8 cellular contexts compared by ENCODE assay signal in the genomic region with DNA sequence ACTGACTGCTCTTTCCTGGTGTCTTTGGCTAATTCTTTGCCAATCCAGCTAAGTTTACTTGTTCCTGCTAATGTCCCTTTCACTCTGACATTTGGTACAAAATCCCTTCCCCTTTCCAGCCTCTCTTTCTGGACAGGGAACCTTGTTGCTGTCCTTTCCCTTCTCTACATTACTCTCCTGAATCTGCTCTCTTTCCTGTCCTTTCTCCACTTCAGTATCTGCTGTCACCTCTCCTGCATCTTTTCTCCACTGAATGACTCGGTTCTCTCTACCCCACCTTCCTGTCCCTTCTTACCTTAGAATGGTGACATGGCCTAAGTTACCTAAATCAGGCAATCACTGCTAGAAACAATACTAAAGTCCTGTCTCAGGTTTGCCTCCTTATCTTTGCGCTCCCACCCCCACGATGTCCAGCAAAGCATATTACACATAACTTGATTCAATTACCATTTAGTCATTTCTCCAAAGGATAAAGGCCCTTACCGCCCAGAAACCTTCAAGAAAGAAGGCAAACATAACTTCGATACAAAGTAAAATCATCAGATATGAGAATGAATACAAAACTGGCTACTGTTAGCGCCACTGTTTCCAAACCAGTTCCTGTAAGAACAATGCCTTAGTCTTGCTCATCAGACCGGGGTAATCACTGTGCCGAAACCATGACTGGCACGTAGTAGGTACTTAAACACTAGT. TPM values are rescaled to one million over a fixed set of nuclear protein-coding genes. Genes with fewer than 3 reads are reported as not detected.
A peak's percentile ranks its signal among the peaks of the same experiment; 100 is the strongest.
DNase-seq lines count a peak whose midpoint lies in the region; ATAC-seq, FAIRE-seq and TF ChIP-seq lines count a peak whose summit lies in the region.

No MANE protein-coding gene starts in this region.

- peak overlapping the region; percentile 58 to 89 for H3K4me3 ChIP-seq in right atrium auricular region
- peak overlapping the region; percentile 92 for H3K4me3 ChIP-seq in GM12878
- H3K4me3 ChIP-seq in mesenchymal stem cell (ENCODE audit: insufficient read depth in 1 of 2, low read depth in 1 of 2, low read length in 2 of 2), result peak overlapping the region; percentile 80 to 97
- peak overlapping the region; percentile 76 to 79 for H3K4me3 ChIP-seq in aorta (ENCODE audit: low read length in 2 of 2)

- H3K4me1 ChIP-seq in right atrium auricular region (peaks cover 0 to 22% of the 10 kb centered on the region in 2 donors), GM12878 (ENCODE audit: control insufficient read depth, insufficient read depth, low read length) (no peaks in the 10 kb centered on the region), mesenchymal stem cell (ENCODE audit: control insufficient read depth, insufficient read depth, low read depth, low read length) (peaks cover 3% of the 10 kb centered on the region), aorta (ENCODE audit: control insufficient read depth in 1 of 2, insufficient read depth in 2 of 2, low read length in 2 of 2) (peaks cover 0 to 4% of the 10 kb centered on the region in 2 donors)

- no peaks in the 10 kb centered on the region for H4K20me1 ChIP-seq in GM12878 (ENCODE audit: control insufficient read depth, insufficient read depth)

- H3K4ac ChIP-seq in mesenchymal stem cell (ENCODE audit: low read depth in 1 of 2, low read length in 2 of 2), result peak overlapping the region in 1 of 2 experiments; percentile 73

- WGBS in GM12878 (ENCODE audit: insufficient coverage, insufficient replicate concordance, low lambda C conversion rate, missing lambda C conversion rate), result under 1% methylated on average over 9 of the region's 9 CpGs
- 3% methylated on average over 9 of the region's 9 CpGs for WGBS in mesenchymal stem cell
- WGBS in aorta, 2 donors, result 3% methylated on average over 9 of the region's 9 CpGs

- TF ChIP-seq CTCF in right atrium auricular region (IDR thresholded peaks at IDR 0.05), result no peak
- no peak for TF ChIP-seq CTCF in GM12878 (IDR thresholded peaks at IDR 0.05 in 2 of 3, conservative IDR thresholded peaks at IDR 0.05 in 1 of 3; ENCODE audit: control insufficient read depth in 2 of 3, extremely low read depth in 1 of 3, insufficient read depth in 1 of 3, low read depth in 3 of 3, low read length in 3 of 3)

- DNase-seq in right atrium auricular region (ENCODE audit: low spot score) (no peak), cardiac septum (ENCODE audit: low spot score) (no peak), GM12878 (ENCODE audit: low read depth, low spot score) (no peak), mesenchymal stem cell (peak; percentile 16), aorta (no peak), hepatic stellate cell (ENCODE audit: low spot score) (no peak)
- DNase-seq in effector CD8-positive, alpha-beta T cell (lab: John Stamatoyannopoulos, UW), result no peak

- H3K27ac ChIP-seq in right atrium auricular region (peak overlapping the region in 1 of 2 donors; percentile 67), GM12878 (ENCODE audit: control insufficient read depth, insufficient read depth) (peak overlapping the region; percentile 57), mesenchymal stem cell (ENCODE audit: low read length, poor library complexity, severe bottlenecking) (no peak overlapping the region), aorta (ENCODE audit: low read depth in 1 of 2, low read length in 2 of 2) (no peak overlapping the region)

- TF ChIP-seq EP300 in GM12878 (IDR thresholded peaks at IDR 0.05; ENCODE audit: borderline replicate concordance in 1 of 2, control insufficient read depth in 1 of 2, low read depth in 2 of 2, low read length in 2 of 2), result no peak

- H3K27me3 ChIP-seq in right atrium auricular region (no peaks in the 10 kb centered on the region), GM12878 (replicated peaks in 1 of 2; ENCODE audit: control insufficient read depth in 2 of 2, insufficient read depth in 2 of 2, low read length in 1 of 2) (no peaks in the 10 kb centered on the region), mesenchymal stem cell (ENCODE audit: control insufficient read depth in 1 of 2, insufficient read depth in 1 of 2, low read length in 2 of 2) (no peaks in the 10 kb centered on the region), aorta (ENCODE audit: control insufficient read depth in 1 of 2, insufficient read depth in 2 of 2, low read length in 1 of 2) (no peaks in the 10 kb centered on the region)

- no peak overlapping the region for H3K18ac ChIP-seq in mesenchymal stem cell (ENCODE audit: low read depth in 1 of 2, low read length in 2 of 2)

- FAIRE-seq in GM12878 (lab: Jason Lieb, UNC), result no peak

- no peak for TF ChIP-seq POLR2A in GM12878 (IDR thresholded peaks at IDR 0.05; ENCODE audit: low read depth, low read length)

- H3K79me1 ChIP-seq in mesenchymal stem cell (replicated peaks; ENCODE audit: low read length, poor library complexity, severe bottlenecking), result peaks cover 6% of the 10 kb centered on the region

- H4K91ac ChIP-seq in mesenchymal stem cell (ENCODE audit: low read length), result no peak overlapping the region

- TF ChIP-seq RAD21 in GM12878 (IDR thresholded peaks at IDR 0.05; ENCODE audit: insufficient read depth, low read depth, low read length), result no peak

- H2BK5ac ChIP-seq in mesenchymal stem cell (ENCODE audit: low read depth, low read length, poor library complexity, severe bottlenecking), result no peak overlapping the region

- peak overlapping the region in 1 of 2 experiments; percentile 42 for H3K23ac ChIP-seq in mesenchymal stem cell (ENCODE audit: low read length in 2 of 2)

- H2AK5ac ChIP-seq in mesenchymal stem cell (ENCODE audit: low read length, severe bottlenecking), result no peak overlapping the region

- CTCF ChIA-PET in GM12878 (lab: Yijun Ruan, JAX), result interaction anchor here (0.7 kb wide), 1 partner anchor 16 kb away, joined by 3 read pairs; no protein-coding TSS in a partner anchor

- H2BK120ac ChIP-seq in mesenchymal stem cell (ENCODE audit: low read depth, low read length), result no peak overlapping the region

- peaks cover 41% of the 10 kb centered on the region for H3K79me2 ChIP-seq in GM12878 (ENCODE audit: control insufficient read depth, insufficient read depth, low read length)

- H2BK12ac ChIP-seq in mesenchymal stem cell (ENCODE audit: low read length in 2 of 2), result no peak overlapping the region

- H2AFZ ChIP-seq in GM12878 (ENCODE audit: control insufficient read depth, low read depth, low read length), result peak overlapping the region; percentile 39
- no peak overlapping the region for H2AFZ ChIP-seq in mesenchymal stem cell (ENCODE audit: low read depth, low read length)

- BruUV-seq in GM12878 (replicated peaks; lab: Mats Ljungman, UMichigan), result TSS peak; percentile 79

- intact Hi-C loops in cardiac septum (cut with DNase I), result no loop called here
- intact Hi-C loops in GM12878 (cut with micrococcal nuclease; ENCODE audit: unreplicated experiment), result loop anchor here (10.0 kb wide), 3 partner anchors 142 to 1378 kb away; a partner anchor contains a TSS
- intact Hi-C loops in aorta (cut with DNase I), result loop anchor here in 1 of 2 donors (10.0 kb wide), 1 partner anchor 142 kb away; a partner anchor contains a TSS

- SMC1A ChIA-PET in GM12878 (lab: Charles Lee; ENCODE audit: uncharacterized antibody, unreplicated experiment), result interaction anchor here (2.5 kb wide), 1 partner anchor 15 kb away, joined by 18 read pairs; no protein-coding TSS in a partner anchor

- H3K9ac ChIP-seq in GM12878 (ENCODE audit: control insufficient read depth, insufficient read depth, low read length) (peak overlapping the region; percentile 71), mesenchymal stem cell (ENCODE audit: low read length) (peak overlapping the region; percentile 98)

- no peak overlapping the region for H2BK15ac ChIP-seq in mesenchymal stem cell (ENCODE audit: low read depth, poor library complexity, severe bottlenecking)

- H4K8ac ChIP-seq in mesenchymal stem cell (ENCODE audit: low read length), result no peak overlapping the region

- RAD21 ChIA-PET in GM12878 (lab: Charles Lee; ENCODE audit: unreplicated experiment), result interaction anchor here (2.0 kb wide), 1 partner anchor 15 kb away, joined by 9 read pairs; no protein-coding TSS in a partner anchor

- H3K36me3 ChIP-seq in right atrium auricular region (no peaks in the 10 kb centered on the region), GM12878 (ENCODE audit: control insufficient read depth in 2 of 2, insufficient read depth in 2 of 2, low read length in 1 of 2) (no peaks in the 10 kb centered on the region), mesenchymal stem cell (ENCODE audit: control insufficient read depth in 1 of 2, insufficient read depth in 2 of 2, low read depth in 1 of 2, low read length in 2 of 2) (peaks cover 0 to 3% of the 10 kb centered on the region in 2 experiments), aorta (ENCODE audit: control insufficient read depth in 1 of 2, insufficient read depth in 2 of 2, low read length in 1 of 2) (no peaks in the 10 kb centered on the region)

- peak overlapping the region in 1 of 2 experiments; percentile 93 for H3K14ac ChIP-seq in mesenchymal stem cell (ENCODE audit: low read length in 2 of 2)

- POLR2A ChIA-PET in GM12878 (lab: Charles Lee), result interaction anchor here (1.8 kb wide), 1 partner anchor 9 kb away, joined by 4 read pairs; no protein-coding TSS in a partner anchor

- ATAC-seq in GM12878, result no peak
- ATAC-seq in aorta (ENCODE audit: low FRiP score), result no peak
- no peak for ATAC-seq in HG02623 (IDR thresholded peaks at IDR 0.05; ENCODE audit: unreplicated experiment)

- H3K9me3 ChIP-seq in right atrium auricular region (no peaks in the 10 kb centered on the region), GM12878 (replicated peaks; ENCODE audit: control insufficient read depth, insufficient read depth, low read length) (no peaks in the 10 kb centered on the region), mesenchymal stem cell (ENCODE audit: control insufficient read depth, low read length) (no peaks in the 10 kb centered on the region), aorta (ENCODE audit: control insufficient read depth, low read length) (no peaks in the 10 kb centered on the region)

- H3K4me2 ChIP-seq in GM12878 (ENCODE audit: control insufficient read depth, insufficient read depth), result peak overlapping the region; percentile 81
- H3K4me2 ChIP-seq in mesenchymal stem cell (ENCODE audit: low read length, poor library complexity, severe bottlenecking), result peak overlapping the region; percentile 69

- in situ Hi-C loops in GM12878 (cut with MboI), result no loop called here

RNA-seq across cellular contexts. Expression of a gene that starts 0.9 kb away (rescaled TPM):
- total RNA-seq in right atrium auricular region (10 to 100 TPM; 16.2 to 20.0 TPM), cardiac septum (23.6 TPM), GM12878 (2014; rRNA removed) (26.2 and 28.3 TPM in 2 replicates), GM12878 (2014; rRNA removed; fragmentation: Illumina TruSeq; extraction: Trizol) (40.4 and 47.3 TPM in 2 replicates), GM12878 (2021) (29.5 and 32.3 TPM in 2 replicates), aorta (10 to 100 TPM; 42.5 to 52.6 TPM)
- 118 and 124 TPM in 2 replicates for total RNA-seq in GM12878 (2013; cell fraction: nucleolus; rRNA removed)
- polyA plus RNA-seq in GM12878 (2011; ENCODE audit: low read depth), result 19.3 TPM
- polyA plus RNA-seq in GM12878 (2011; rRNA removed) (25.9 and 41.0 TPM in 2 replicates), GM12878 (2014; fragmentation: Illumina TruSeq; extraction: Trizol) (41.6 and 51.9 TPM in 2 replicates), GM12878 (2014; fragmentation: Nextera tagmentation; extraction: Ambion mirVana) (10 to 100 TPM in 1 of 2 experiments, 1 to 10 TPM in 1; 6.8 to 12.1 TPM), GM12878 (2014; rRNA removed) (20.9 and 22.8 TPM in 2 replicates), GM12878 (2016; fragmentation: Nextera tagmentation; extraction: Ambion mirVana) (1 to 10 TPM; 8.8 to 8.9 TPM), aorta (10 to 100 TPM in 1 of 2 donors, 1 to 10 TPM in 1; 7.6 to 17.0 TPM)
- 10.2 TPM in 2 replicates for polyA plus RNA-seq in GM12878 (2011; cell fraction: cytosol; rRNA removed)
- polyA plus RNA-seq in GM12878 (2011; cell fraction: nucleus; rRNA removed), result 41.7 and 43.8 TPM in 2 replicates
- polyA plus RNA-seq in GM12878 (2012), result 21.5 and 24.3 TPM in 2 replicates
- polyA minus RNA-seq in GM12878 (2011; rRNA and poly(A)+ RNA removed), result 30.0 and 38.5 TPM in 2 replicates
- 10.2 and 15.7 TPM in 2 replicates for polyA minus RNA-seq in GM12878 (2011; cell fraction: cytosol; rRNA and poly(A)+ RNA removed)
- 38.2 and 50.9 TPM in 2 replicates for polyA minus RNA-seq in GM12878 (2011; cell fraction: nucleus; rRNA and poly(A)+ RNA removed)
- 17.5 TPM for polyA plus RNA-seq in mesenchymal stem cell (2013, experiment 1 of 2)
- 15.9 TPM for polyA plus RNA-seq in mesenchymal stem cell (2013, experiment 2 of 2)
